19 cellular contexts compared by ENCODE assay signal in genomic region chr10:11661441-11661840, GRCh38. TPM values are rescaled to one million over a fixed set of nuclear protein-coding genes. Genes with fewer than 3 reads are reported as not detected.
DNase-seq lines count a peak whose midpoint lies in the region; ATAC-seq and TF ChIP-seq lines count a peak whose summit lies in the region.
"Had no signal": no experiment of that assay in that cellular context is flagged by ENCODE, and none has a peak within 500 bp of the region (broad histone marks: within the 10 kb centered on the region; RNA-seq: fewer than 3 reads in every experiment).

No MANE protein-coding gene starts in this region.

- TF ChIP-seq CTCF in CD8-positive, alpha-beta T cell (IDR thresholded peaks at IDR 0.05) = no peak
- no peak for TF ChIP-seq CTCF in SU-DHL-6 (IDR thresholded peaks at IDR 0.05; ENCODE audit: insufficient read depth, low read length, poor library complexity, severe bottlenecking)
- TF ChIP-seq CTCF in neural progenitor cell (IDR thresholded peaks at IDR 0.05) = no peak

- CTCF ChIA-PET in CD8-positive, alpha-beta T cell (lab: Charles Lee) = no interaction called here

- H3K79me2 ChIP-seq in SU-DHL-6 (ENCODE audit: insufficient read depth, low read length) = peaks cover 4% of the 10 kb centered on the region; the same call in 1 of the 2 replicates
- no peaks in the 10 kb centered on the region for H3K79me2 ChIP-seq in neural progenitor cell (ENCODE audit: low read depth)

- H3K36me3 ChIP-seq in CD8-positive, alpha-beta T cell (ENCODE audit: insufficient read depth, low read length) = no peaks in the 10 kb centered on the region
- H3K36me3 ChIP-seq in SU-DHL-6 (ENCODE audit: low read length) = no peaks in the 10 kb centered on the region
- no peaks in the 10 kb centered on the region for H3K36me3 ChIP-seq in neural progenitor cell
- H3K36me3 ChIP-seq: SJSA1 had no signal

- H2AFZ ChIP-seq in SU-DHL-6 (ENCODE audit: low read depth, low read length, severe bottlenecking) = no peak overlapping the region
- H2AFZ ChIP-seq in neural progenitor cell (replicated peaks) = peak overlapping the region; percentile 92
- H2AFZ ChIP-seq: GM23338 had no signal

- peak overlapping the region; percentile 49; the same call in 1 of the 2 replicates for H3K9ac ChIP-seq in SU-DHL-6 (ENCODE audit: low read length)
- H3K9ac ChIP-seq in neural progenitor cell = no peak overlapping the region

- H3K4me2 ChIP-seq in SU-DHL-6 (ENCODE audit: low read depth, low read length, poor library complexity, severe bottlenecking) (peak overlapping the region; percentile 96), neural progenitor cell (no peak overlapping the region)
- H3K4me2 ChIP-seq: GM23338 had no signal

- ATAC-seq in CD8-positive, alpha-beta T cell = no peak
- ATAC-seq in stimulated activated naive B cell treated with anti-CD40 and anti-IgM and Interleukin-4, amounts not matched to agents 10 μg/mL and 1 μg/mL and 100 μg/mL, for 72 hours (replicated peaks) = no peak
- ATAC-seq in HG02938 (IDR thresholded peaks at IDR 0.05; ENCODE audit: unreplicated experiment) = no peak
- ATAC-seq: GM23338, HCT116 had no signal

- H3F3A ChIP-seq in SU-DHL-6 (ENCODE audit: insufficient read depth) = peaks cover 38% of the 10 kb centered on the region
- no peaks in the 10 kb centered on the region for H3F3A ChIP-seq in neural progenitor cell (ENCODE audit: low read depth)

- peaks cover 4% of the 10 kb centered on the region for H3K27me3 Mint-ChIP-seq in CD8-positive, alpha-beta T cell (ENCODE audit: low read depth)
- H3K27me3 Mint-ChIP-seq in neural progenitor cell (ENCODE audit: insufficient read depth, low read depth) = peaks cover 7% of the 10 kb centered on the region
- no peaks in the 10 kb centered on the region for H3K27me3 Mint-ChIP-seq in stimulated activated naive B cell treated with anti-CD40 and anti-IgM and Interleukin-4, amounts not matched to agents 10 μg/mL and 1 μg/mL and 100 μg/mL, for 72 hours

- H3K27ac ChIP-seq in CD8-positive, alpha-beta T cell (ENCODE audit: low read depth, low read length) = no peak overlapping the region
- H3K27ac ChIP-seq in SU-DHL-6 (ENCODE audit: low read depth, low read length) = peak overlapping the region; percentile 99
- H3K27ac ChIP-seq in neural progenitor cell = no peak overlapping the region
- H3K27ac ChIP-seq: SJSA1 had no signal

- H3K4me3 ChIP-seq in CD8-positive, alpha-beta T cell (ENCODE audit: low read depth, low read length) = no peak overlapping the region
- no peak overlapping the region for H3K4me3 ChIP-seq in SU-DHL-6 (ENCODE audit: insufficient read depth, low read length, poor library complexity, severe bottlenecking)
- no peak overlapping the region for H3K4me3 ChIP-seq in neural progenitor cell
- H3K4me3 ChIP-seq: GM23338, SJSA1 had no signal

- intact Hi-C loops in CD8-positive, alpha-beta T cell (cut with DNase I, micrococcal nuclease) = no loop called here

- H4K20me1 ChIP-seq in SU-DHL-6 (ENCODE audit: low read depth, low read length) = no peaks in the 10 kb centered on the region
- no peaks in the 10 kb centered on the region for H4K20me1 ChIP-seq in neural progenitor cell (ENCODE audit: low read depth)

- H3K4me3 Mint-ChIP-seq in CD8-positive, alpha-beta T cell = no peak overlapping the region
- H3K4me3 Mint-ChIP-seq in neural progenitor cell = no peak overlapping the region
- peak overlapping the region in 1 of 2 donors; percentile 12 for H3K4me3 Mint-ChIP-seq in stimulated activated naive B cell treated with anti-CD40 and anti-IgM and Interleukin-4, amounts not matched to agents 10 μg/mL and 1 μg/mL and 100 μg/mL, for 72 hours
- H3K4me3 Mint-ChIP-seq: CD4-positive, CD25-positive, alpha-beta regulatory T cell; GM23338 had no signal

- no peaks in the 10 kb centered on the region for H3K9me3 Mint-ChIP-seq in CD8-positive, alpha-beta T cell
- H3K9me3 Mint-ChIP-seq in neural progenitor cell = peaks cover 5% of the 10 kb centered on the region
- H3K9me3 Mint-ChIP-seq in stimulated activated naive B cell treated with anti-CD40 and anti-IgM and Interleukin-4, amounts not matched to agents 10 μg/mL and 1 μg/mL and 100 μg/mL, for 72 hours = peaks cover 6% of the 10 kb centered on the region in 2 donors
- H3K9me3 Mint-ChIP-seq: GM23338 had no signal

- no peaks in the 10 kb centered on the region for H3K27me3 ChIP-seq in CD8-positive, alpha-beta T cell (ENCODE audit: insufficient read depth, low read length)
- no peaks in the 10 kb centered on the region for H3K27me3 ChIP-seq in SU-DHL-6 (ENCODE audit: low read length)
- H3K27me3 ChIP-seq in neural progenitor cell = no peaks in the 10 kb centered on the region
- H3K27me3 ChIP-seq: SJSA1 had no signal

- H3K9me3 ChIP-seq in CD8-positive, alpha-beta T cell (ENCODE audit: low read length) = no peaks in the 10 kb centered on the region
- H3K9me3 ChIP-seq in SU-DHL-6 (ENCODE audit: insufficient read depth, low read length) (no peaks in the 10 kb centered on the region), neural progenitor cell (ENCODE audit: low read depth) (no peaks in the 10 kb centered on the region)
- H3K9me3 ChIP-seq: Caco-2, SJSA1 had no signal

- no peak for DNase-seq in CD8-positive, alpha-beta T cell
- no peak for DNase-seq in neural progenitor cell (ENCODE audit: low spot score)
- DNase-seq in stimulated activated naive B cell treated with anti-CD40 and anti-IgM and Interleukin-4, amounts not matched to agents 10 μg/mL and 1 μg/mL and 100 μg/mL, for 72 hours = no peak
- no peak for DNase-seq in EL
- DNase-seq in glomerular visceral epithelial cell (ENCODE audit: extremely low spot score) = no peak
- DNase-seq: ACHN; Caco-2; CD4-positive, CD25-positive, alpha-beta regulatory T cell; KG1; MV-4-11; NCI-H1417 treated with DMSO at 0.1 percent for 48 hours; NCI-H187 treated with DMSO at 0.1 percent for 48 hours; NCI-H226; NCI-H524 had no signal

- H3K36me3 Mint-ChIP-seq in CD8-positive, alpha-beta T cell = no peaks in the 10 kb centered on the region
- no peaks in the 10 kb centered on the region for H3K36me3 Mint-ChIP-seq in neural progenitor cell
- peaks cover 4 to 5% of the 10 kb centered on the region in 2 donors for H3K36me3 Mint-ChIP-seq in stimulated activated naive B cell treated with anti-CD40 and anti-IgM and Interleukin-4, amounts not matched to agents 10 μg/mL and 1 μg/mL and 100 μg/mL, for 72 hours
- H3K36me3 Mint-ChIP-seq: CD4-positive, CD25-positive, alpha-beta regulatory T cell had no signal

- H3K4me1 Mint-ChIP-seq in CD8-positive, alpha-beta T cell (ENCODE audit: low read depth) = peaks cover 17% of the 10 kb centered on the region
- peaks cover 4% of the 10 kb centered on the region for H3K4me1 Mint-ChIP-seq in neural progenitor cell
- H3K4me1 Mint-ChIP-seq in stimulated activated naive B cell treated with anti-CD40 and anti-IgM and Interleukin-4, amounts not matched to agents 10 μg/mL and 1 μg/mL and 100 μg/mL, for 72 hours = peaks cover 44 to 61% of the 10 kb centered on the region in 2 donors
- H3K4me1 Mint-ChIP-seq: GM23338 had no signal

- H3K27ac Mint-ChIP-seq in CD8-positive, alpha-beta T cell = peak overlapping the region; percentile 37
- H3K27ac Mint-ChIP-seq in neural progenitor cell = no peak overlapping the region
- peak overlapping the region; percentile 83 for H3K27ac Mint-ChIP-seq in stimulated activated naive B cell treated with anti-CD40 and anti-IgM and Interleukin-4, amounts not matched to agents 10 μg/mL and 1 μg/mL and 100 μg/mL, for 72 hours
- H3K27ac Mint-ChIP-seq: CD4-positive, CD25-positive, alpha-beta regulatory T cell; GM23338 had no signal

- no peaks in the 10 kb centered on the region for H3K9me2 ChIP-seq in SU-DHL-6 (replicated peaks; ENCODE audit: insufficient read depth, low read length)

- POLR2A ChIA-PET in CD8-positive, alpha-beta T cell (lab: Charles Lee) = no interaction called here

- H3K4me1 ChIP-seq in CD8-positive, alpha-beta T cell (ENCODE audit: insufficient read depth, low read length) = peaks cover 14% of the 10 kb centered on the region
- no peaks in the 10 kb centered on the region for H3K4me1 ChIP-seq in neural progenitor cell
- H3K4me1 ChIP-seq: Caco-2, SJSA1 had no signal

RNA-seq across cellular contexts. Expression of gene USP6NL, which starts 50.0 kb away (rescaled TPM):
- 1 to 10 TPM; 5.7 to 6.3 TPM for total RNA-seq in CD8-positive, alpha-beta T cell
- 34.0 and 39.9 TPM in 2 replicates for total RNA-seq in neural progenitor cell (ENCODE audit: low replicate concordance)
